1 cellular context compared by ENCODE assay signal in genomic region chrX:53356186-53356585, GRCh38.
TF ChIP-seq lines count a peak whose summit lies in the region.

No MANE protein-coding gene starts in this region.

TF ChIP-seq in HepG2, 621 proteins besides CTCF, POLR2A, EP300 and RAD21 (continued from another document):
- no peak for TF ChIP-seq ZNF512 (CRISPR knock-in tag; IDR thresholded peaks at IDR 0.05)
- TF ChIP-seq NR3C1 (CRISPR knock-in tag; IDR thresholded peaks at IDR 0.05), result no peak
- no peak for TF ChIP-seq SALL2 (CRISPR knock-in tag; IDR thresholded peaks at IDR 0.05)
- no peak for TF ChIP-seq ZBTB20 (CRISPR knock-in tag; IDR thresholded peaks at IDR 0.05; ENCODE audit: borderline replicate concordance, low read depth)
- no peak for TF ChIP-seq ZNF383 (CRISPR knock-in tag; IDR thresholded peaks at IDR 0.05; ENCODE audit: borderline replicate concordance)
- TF ChIP-seq IRX3 (CRISPR knock-in tag; IDR thresholded peaks at IDR 0.05; ENCODE audit: borderline replicate concordance, low read depth), result no peak
- TF ChIP-seq ATF7-NPFF (CRISPR knock-in tag; IDR thresholded peaks at IDR 0.05; ENCODE audit: low read depth), result no peak
- peak; percentile 95 for TF ChIP-seq CREB1 (IDR thresholded peaks at IDR 0.05)
- TF ChIP-seq CREB1 (CRISPR knock-in tag; IDR thresholded peaks at IDR 0.05), result no peak
- no peak for TF ChIP-seq ATF4 (CRISPR knock-in tag; IDR thresholded peaks at IDR 0.05)
- no peak for TF ChIP-seq HNRNPL (IDR thresholded peaks at IDR 0.05; ENCODE audit: low read depth, low read length)
- peak; percentile 34; the same call in 1 of the 2 replicates for TF ChIP-seq RFX1 (IDR thresholded peaks at IDR 0.05)
- no peak for TF ChIP-seq ZNF101 (CRISPR knock-in tag; IDR thresholded peaks at IDR 0.05; ENCODE audit: borderline replicate concordance, low read depth)
- TF ChIP-seq ZNF598 (CRISPR knock-in tag; IDR thresholded peaks at IDR 0.05; ENCODE audit: borderline replicate concordance), result no peak
- no peak for TF ChIP-seq ZKSCAN1 (IDR thresholded peaks at IDR 0.05; ENCODE audit: low read length)
